8 cellular contexts compared by ENCODE assay signal in the genomic region with DNA sequence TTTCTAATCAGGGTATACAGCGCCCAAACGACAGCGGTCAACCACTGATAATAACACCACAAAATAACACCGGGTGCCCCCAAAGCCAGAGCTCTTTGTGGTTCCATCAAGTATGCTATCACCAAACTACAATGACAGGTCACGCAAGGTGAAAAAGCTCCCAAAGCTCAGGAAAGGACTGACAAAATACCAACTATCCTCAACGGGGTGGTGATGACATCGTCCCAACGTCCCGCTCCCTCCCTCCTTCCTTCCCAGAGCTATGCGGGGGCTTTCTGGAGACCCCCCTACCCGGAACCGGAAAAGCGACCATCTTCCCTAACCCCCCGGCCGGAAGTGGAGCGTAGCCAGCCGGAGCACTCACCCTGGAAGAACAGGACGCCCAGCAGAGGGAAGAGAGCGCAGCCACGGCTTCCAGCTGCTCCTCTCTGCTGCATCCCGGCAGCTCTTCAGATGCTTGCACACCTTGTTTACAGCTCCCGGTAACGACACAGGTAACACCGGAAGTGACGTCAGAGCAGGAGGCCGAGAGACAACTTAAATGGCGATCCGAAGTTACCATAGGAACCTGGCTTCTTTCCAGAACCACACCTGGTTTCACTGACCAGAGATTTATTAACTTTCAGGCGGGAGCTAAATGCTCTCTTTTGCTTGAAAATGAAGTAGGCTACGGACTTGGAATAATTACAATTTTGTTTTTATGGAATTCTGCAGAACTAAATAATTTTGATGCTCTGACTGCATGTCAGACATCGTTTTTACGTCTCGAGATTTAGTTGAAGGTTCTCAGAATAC.
DNase-seq lines count a peak whose midpoint lies in the region; ATAC-seq and TF ChIP-seq lines count a peak whose summit lies in the region.

A gene with protein sequence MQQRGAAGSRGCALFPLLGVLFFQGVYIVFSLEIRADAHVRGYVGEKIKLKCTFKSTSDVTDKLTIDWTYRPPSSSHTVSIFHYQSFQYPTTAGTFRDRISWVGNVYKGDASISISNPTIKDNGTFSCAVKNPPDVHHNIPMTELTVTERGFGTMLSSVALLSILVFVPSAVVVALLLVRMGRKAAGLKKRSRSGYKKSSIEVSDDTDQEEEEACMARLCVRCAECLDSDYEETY (minus strand): TSS at position 508 of the 795 bp plus-strand sequence. CDS start 71 bp downstream, at position 437.

- H3K27ac ChIP-seq in 22Rv1 (peak within 1 kb of the TSS; percentile 97), coronary artery (peak within 1 kb of the TSS in 1 of 2 donors; percentile 69), layer of hippocampus (ENCODE audit: low read depth, low read length) (peak within 1 kb of the TSS; percentile 71)

- TF ChIP-seq CTCF in 22Rv1 (IDR thresholded peaks at IDR 0.05) (no peak), coronary artery (IDR thresholded peaks at IDR 0.05) (no peak)

- ATAC-seq in GM18868 (IDR thresholded peaks at IDR 0.05; ENCODE audit: unreplicated experiment) (peak; percentile 61), HG03432 (IDR thresholded peaks at IDR 0.05; ENCODE audit: unreplicated experiment) (peak; percentile 85)

- no peaks in the 10 kb centered on the region for H3K27me3 ChIP-seq in layer of hippocampus (ENCODE audit: control insufficient read depth, insufficient read depth, low read length)

- H3K4me3 ChIP-seq in coronary artery, result peak within 1 kb of the TSS; percentile 77

- DNase-seq in NCI-H524 treated with DMSO at 0.1 percent for 48 hours (lab: John Stamatoyannopoulos, UW) (peak; percentile 72), coronary artery (ENCODE audit: low spot score) (no peak)
- peak; percentile 82 for DNase-seq in activated CD4-positive, alpha-beta T cell treated with anti-CD3 and anti-CD28 coated beads, Interleukin-2, amount 50 U/mL, for 1 hour
- DNase-seq in stimulated activated CD4-positive, alpha-beta T cell treated with anti-CD3 and anti-CD28 coated beads, Interleukin-1b, Interleukin-23, amount 100 ng/mL, for 1 hour (ENCODE audit: low read depth in 2 of 2), result peak; percentile 47 to 63
